Comparison of ENCODE assay signal across 14 cellular contexts in the genomic region with DNA sequence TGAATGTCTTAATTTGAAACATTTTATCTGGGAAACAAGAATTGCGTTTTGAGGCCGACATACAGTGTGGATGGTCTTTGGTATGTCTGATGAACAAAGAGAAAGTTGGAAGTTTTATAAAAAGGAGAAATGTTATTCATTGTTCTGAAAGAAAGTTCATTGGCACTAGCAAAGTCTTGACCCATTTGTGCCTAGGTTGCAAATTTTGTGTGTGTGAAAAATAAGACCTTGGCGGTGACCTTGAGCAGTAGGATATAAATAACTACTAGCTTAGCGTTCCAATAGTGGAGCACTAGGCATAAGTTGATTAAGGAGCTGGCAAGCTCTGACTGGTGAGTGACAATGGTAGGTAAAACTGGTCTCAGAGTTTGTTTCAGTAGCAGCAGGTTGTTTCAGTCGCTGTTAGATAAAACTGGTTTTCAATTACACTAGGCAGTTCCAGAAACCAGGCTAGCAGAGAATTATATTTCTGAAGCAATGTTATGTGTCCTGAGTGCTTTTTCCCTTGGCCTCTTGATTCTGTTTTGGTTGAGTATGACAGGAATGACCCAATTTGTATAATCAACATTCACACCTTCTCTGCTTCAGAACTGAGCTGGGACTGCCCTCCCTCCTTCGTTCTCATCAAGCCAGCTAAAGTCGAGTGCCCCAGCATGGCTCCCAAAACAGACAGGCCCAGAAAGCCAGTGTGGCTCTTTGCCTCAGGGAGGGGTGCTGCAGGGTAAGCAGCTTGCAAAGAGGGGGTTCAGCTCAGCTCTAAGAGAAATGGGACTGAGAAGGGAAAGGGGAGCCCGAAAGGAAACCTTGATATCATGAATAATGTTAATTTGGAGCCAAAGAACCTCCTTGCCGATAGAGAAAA.
"Had no signal": no experiment of that assay in that cellular context is flagged by ENCODE, and none has a peak within 500 bp of the region (broad histone marks: within the 10 kb centered on the region; RNA-seq: fewer than 3 reads in every experiment).

No MANE protein-coding gene starts in this region.

- H3K4me1 ChIP-seq: esophagus muscularis mucosa, gastrocnemius medialis, sigmoid colon had no signal

- H3K27ac ChIP-seq: epithelial cell of prostate, esophagus muscularis mucosa, gastrocnemius medialis, ovary, sigmoid colon, skin epidermis, thyroid gland had no signal

- DNase-seq: cerebellar nuclear complex; effector memory CD8-positive, alpha-beta T cell; gastrocnemius medialis; immature natural killer cell; mucosa of descending colon; natural killer cell; ovary; sigmoid colon; stimulated activated CD4-positive, alpha-beta T cell treated with anti-CD3 and anti-CD28 coated beads, Interleukin-12 subunit alpha, Interleukin-12 subunit beta, amount 100 ng/mL, for 4 hours; stimulated activated naive CD4-positive, alpha-beta T cell treated with Interleukin-2 at 50 U/mL for 16 hours; thyroid gland had no signal

- H3K36me3 ChIP-seq: esophagus muscularis mucosa, gastrocnemius medialis, ovary, sigmoid colon, thyroid gland had no signal

- ATAC-seq: effector memory CD8-positive, alpha-beta T cell; gastrocnemius medialis; mucosa of descending colon; natural killer cell had no signal

- H3K4me3 ChIP-seq: esophagus muscularis mucosa, gastrocnemius medialis, mucosa of descending colon, ovary, sigmoid colon, skin epidermis, thyroid gland had no signal

- H3K9me3 ChIP-seq: esophagus muscularis mucosa, gastrocnemius medialis, mucosa of descending colon, ovary, sigmoid colon, thyroid gland had no signal

- H3K27me3 ChIP-seq: gastrocnemius medialis, ovary, sigmoid colon, thyroid gland had no signal
